ENCODE assay signal across 18 cellular contexts in the genomic region with DNA sequence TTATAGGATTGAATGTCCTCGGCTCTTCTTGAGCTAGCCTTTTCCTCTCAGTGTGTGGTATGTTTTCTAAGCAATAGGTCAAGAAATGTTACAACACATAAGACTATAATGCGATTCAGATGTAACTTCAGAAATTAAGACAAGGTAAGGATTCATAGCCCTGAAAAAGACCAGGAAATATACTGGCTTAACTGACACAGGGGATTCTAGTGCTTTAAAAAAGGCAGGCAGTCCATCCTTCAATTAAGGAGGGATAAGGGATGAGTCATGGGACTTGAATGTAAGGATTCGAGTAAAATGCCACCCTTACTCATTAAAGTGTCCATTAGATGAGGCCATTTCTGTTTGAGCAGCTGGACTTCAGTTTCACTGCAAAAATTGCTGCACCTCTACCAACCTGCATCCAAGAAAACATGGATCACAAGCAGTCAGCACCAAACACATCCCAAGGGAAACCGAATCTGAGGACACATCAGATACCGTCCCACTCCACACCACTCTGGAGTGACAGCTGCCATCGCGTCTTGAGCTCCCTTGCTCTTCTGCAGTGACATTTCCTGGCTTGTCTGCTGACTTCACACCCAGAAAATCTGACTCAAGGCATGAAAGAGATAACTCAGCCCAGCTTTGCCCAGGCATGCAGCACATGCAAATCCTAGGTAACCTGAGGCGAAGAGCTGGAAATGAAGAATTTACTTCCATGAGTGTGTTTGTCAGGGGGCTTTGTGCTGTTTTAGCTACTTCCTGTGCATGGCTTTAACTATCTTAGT. TPM values are rescaled to one million over a fixed set of nuclear protein-coding genes. Genes with fewer than 3 reads are reported as not detected.
DNase-seq lines count a peak whose midpoint lies in the region; ATAC-seq and TF ChIP-seq lines count a peak whose summit lies in the region.
"Had no signal": no experiment of that assay in that cellular context is flagged by ENCODE, and none has a peak within 500 bp of the region (broad histone marks: within the 10 kb centered on the region; RNA-seq: fewer than 3 reads in every experiment).

No MANE protein-coding gene starts in this region.

- H3K4me1 Mint-ChIP-seq in glutamatergic neuron (ENCODE audit: low read depth, unreplicated experiment): peaks cover 22% of the 10 kb centered on the region

- H3K23ac ChIP-seq in mesenchymal stem cell (ENCODE audit: low read length in 2 of 2): no peak overlapping the region

- intact Hi-C loops in prostate gland (cut with DNase I): no loop called here

- H3K79me2 ChIP-seq in GM23248 (ENCODE audit: insufficient read depth): peaks cover 78% of the 10 kb centered on the region

- H2AFZ ChIP-seq in GM23248: no peak overlapping the region
- H2AFZ ChIP-seq in mesenchymal stem cell (ENCODE audit: low read depth, low read length): no peak overlapping the region

- peak; percentile 71 for DNase-seq in GM23248
- peak; percentile 68 for DNase-seq in M059J (ENCODE audit: low read depth)
- DNase-seq in astrocyte of the hippocampus (ENCODE audit: low read depth, low spot score): peak; percentile 29
- peak; percentile 33 for DNase-seq in mesenchymal stem cell
- DNase-seq in glutamatergic neuron: no peak
- DNase-seq in prostate gland (ENCODE audit: low spot score): no peak
- DNase-seq in nucleus accumbens (lab: John Stamatoyannopoulos, UW): no peak
- DNase-seq: activated CD4-positive, alpha-beta T cell treated with anti-CD3 and anti-CD28 coated beads for 4 hours; activated effector memory CD4-positive, alpha-beta T cell treated with Interleukin-2 at 50 U/mL for 16 hours; esophagus squamous epithelium; H9; stimulated activated CD4-positive, alpha-beta T cell treated with anti-CD3 and anti-CD28 coated beads, Interleukin-2, amount 100 ng/mL, for 24 hours; stimulated activated naive CD4-positive, alpha-beta T cell had no signal

- peaks cover 11% of the 10 kb centered on the region for H3K36me3 ChIP-seq in GM23248 (ENCODE audit: low read depth)
- no peaks in the 10 kb centered on the region for H3K36me3 ChIP-seq in mesenchymal stem cell (ENCODE audit: control insufficient read depth in 1 of 2, insufficient read depth in 2 of 2, low read depth in 1 of 2, low read length in 2 of 2)
- H3K36me3 ChIP-seq in prostate gland: no peaks in the 10 kb centered on the region
- H3K36me3 ChIP-seq: cardiac muscle cell, esophagus squamous epithelium, neutrophil had no signal

- no peak overlapping the region for H3K9ac ChIP-seq in GM23248
- peak overlapping the region; percentile 66 for H3K9ac ChIP-seq in mesenchymal stem cell (ENCODE audit: low read length)

- H3K4ac ChIP-seq in mesenchymal stem cell (ENCODE audit: low read depth in 1 of 2, low read length in 2 of 2): no peak overlapping the region

- no peak for TF ChIP-seq POLR2A in prostate gland (IDR thresholded peaks at IDR 0.05)

- no peak overlapping the region for H3K4me3 Mint-ChIP-seq in glutamatergic neuron (ENCODE audit: unreplicated experiment)
- H3K4me3 Mint-ChIP-seq: H9 had no signal

- no peak overlapping the region for H2AK5ac ChIP-seq in mesenchymal stem cell (ENCODE audit: low read length, severe bottlenecking)

- H2BK120ac ChIP-seq in mesenchymal stem cell (ENCODE audit: low read depth, low read length): no peak overlapping the region

- peak overlapping the region in 1 of 2 experiments; percentile 13 for H3K14ac ChIP-seq in mesenchymal stem cell (ENCODE audit: low read length in 2 of 2)

- H4K8ac ChIP-seq in mesenchymal stem cell (ENCODE audit: low read length): no peak overlapping the region

- no peak overlapping the region for H3K4me3 ChIP-seq in GM23248
- no peak overlapping the region for H3K4me3 ChIP-seq in mesenchymal stem cell (ENCODE audit: insufficient read depth in 1 of 2, low read depth in 1 of 2, low read length in 2 of 2)
- H3K4me3 ChIP-seq in prostate gland: no peak overlapping the region
- H3K4me3 ChIP-seq: cardiac muscle cell, esophagus squamous epithelium, SK-N-MC had no signal

- 48 to 58% methylated on average over 8 of the region's 8 CpGs for WGBS in GM23248 (ENCODE audit: low coverage in 1 of 2, low lambda C conversion rate in 2 of 2, missing lambda C conversion rate in 2 of 2), 2 experiments
- WGBS in mesenchymal stem cell: 59% methylated on average over 8 of the region's 8 CpGs
- WGBS in prostate gland: 38% methylated on average over 8 of the region's 8 CpGs

- H2BK15ac ChIP-seq in mesenchymal stem cell (ENCODE audit: low read depth, poor library complexity, severe bottlenecking): no peak overlapping the region

- TF ChIP-seq CTCF in glutamatergic neuron (IDR thresholded peaks at IDR 0.05; ENCODE audit: partially characterized antibody, unreplicated experiment): no peak
- TF ChIP-seq CTCF in prostate gland (IDR thresholded peaks at IDR 0.05): no peak

- H3K27me3 Mint-ChIP-seq in glutamatergic neuron (ENCODE audit: unreplicated experiment): peaks cover 3% of the 10 kb centered on the region

- H4K91ac ChIP-seq in mesenchymal stem cell (ENCODE audit: low read length): no peak overlapping the region

- no peaks in the 10 kb centered on the region for H3K79me1 ChIP-seq in mesenchymal stem cell (replicated peaks; ENCODE audit: low read length, poor library complexity, severe bottlenecking)

- no peak for ATAC-seq in GM21786 (IDR thresholded peaks at IDR 0.05; ENCODE audit: unreplicated experiment)

- H3K9me3 ChIP-seq in GM23248 (ENCODE audit: low read depth) (no peaks in the 10 kb centered on the region), mesenchymal stem cell (ENCODE audit: control insufficient read depth, low read length) (no peaks in the 10 kb centered on the region), prostate gland (no peaks in the 10 kb centered on the region)
- H3K9me3 ChIP-seq: esophagus squamous epithelium, neutrophil had no signal

- no peaks in the 10 kb centered on the region for H3K36me3 Mint-ChIP-seq in glutamatergic neuron (ENCODE audit: unreplicated experiment)

- in situ Hi-C loops in GM23248 (cut with MboI): no loop called here

- H3K27me3 ChIP-seq in GM23248 (replicated peaks; ENCODE audit: insufficient read depth) (no peaks in the 10 kb centered on the region), mesenchymal stem cell (ENCODE audit: control insufficient read depth in 1 of 2, insufficient read depth in 1 of 2, low read length in 2 of 2) (no peaks in the 10 kb centered on the region), prostate gland (replicated peaks; ENCODE audit: insufficient read depth) (no peaks in the 10 kb centered on the region)
- H3K27me3 ChIP-seq: cardiac muscle cell, neutrophil had no signal

- no peaks in the 10 kb centered on the region for H4K20me1 ChIP-seq in GM23248 (ENCODE audit: insufficient read depth)

- H3F3A ChIP-seq in GM23248 (ENCODE audit: insufficient read depth): peaks cover 73% of the 10 kb centered on the region

- H3K4me1 ChIP-seq in GM23248 (ENCODE audit: insufficient read depth): peaks cover 78% of the 10 kb centered on the region
- peaks cover 12% of the 10 kb centered on the region for H3K4me1 ChIP-seq in mesenchymal stem cell (ENCODE audit: control insufficient read depth, insufficient read depth, low read depth, low read length)
- H3K4me1 ChIP-seq in prostate gland (replicated peaks): no peaks in the 10 kb centered on the region

- H3K4me2 ChIP-seq in GM23248 (ENCODE audit: unreplicated experiment) (peak overlapping the region; percentile 46), mesenchymal stem cell (ENCODE audit: low read length, poor library complexity, severe bottlenecking) (no peak overlapping the region)

- peak overlapping the region; percentile 90 for H3K27ac ChIP-seq in GM23248
- peak overlapping the region; percentile 48 for H3K27ac ChIP-seq in mesenchymal stem cell (ENCODE audit: low read length, poor library complexity, severe bottlenecking)
- H3K27ac ChIP-seq in prostate gland: no peak overlapping the region
- H3K27ac ChIP-seq: C4-2B, cardiac muscle cell, neutrophil, SK-N-MC had no signal

- peak overlapping the region in 1 of 2 experiments; percentile 28 for H3K18ac ChIP-seq in mesenchymal stem cell (ENCODE audit: low read depth in 1 of 2, low read length in 2 of 2)

- no peak overlapping the region for H3K27ac Mint-ChIP-seq in glutamatergic neuron (ENCODE audit: unreplicated experiment)
- H3K27ac Mint-ChIP-seq: H9 had no signal

- H3K9me3 Mint-ChIP-seq in glutamatergic neuron (ENCODE audit: unreplicated experiment): peaks cover 2% of the 10 kb centered on the region

- H3K9me2 ChIP-seq in GM23248 (ENCODE audit: insufficient read depth): no peaks in the 10 kb centered on the region

- no peak overlapping the region for H2BK5ac ChIP-seq in mesenchymal stem cell (ENCODE audit: low read depth, low read length, poor library complexity, severe bottlenecking)

- peak overlapping the region in 1 of 2 experiments; percentile 34 for H2BK12ac ChIP-seq in mesenchymal stem cell (ENCODE audit: low read length in 2 of 2)

RNA-seq across cellular contexts. Expression of a gene that starts 37.8 kb away (rescaled TPM):
- total RNA-seq in GM23248 (2014; rRNA removed; shearing (Covaris generic)): 27.1 and 28.1 TPM in 2 replicates
- 52.9 and 55.0 TPM in 2 replicates for polyA plus RNA-seq in GM23248 (2016; fragmentation: Nextera tagmentation; extraction: Ambion mirVana)
- total RNA-seq in M059J (2014; rRNA removed; shearing (Covaris generic)): 7.6 and 9.7 TPM in 2 replicates
- polyA plus RNA-seq in mesenchymal stem cell (2013, experiment 1 of 2): not detected
- polyA plus RNA-seq in mesenchymal stem cell (2013, experiment 2 of 2): not detected
- total RNA-seq in glutamatergic neuron (ENCODE audit: unreplicated experiment) (0.83 TPM), prostate gland (1 to 10 TPM; 1.1 to 1.4 TPM)
- polyA plus RNA-seq: cardiac muscle cell had no signal

Comparison
In these comparisons a context has a peak if more than half of its experiments do, and no peak if none do; other contexts are left out.
1. DNase-seq: peak in GM23248 (single experiment), M059J (single experiment), astrocyte of the hippocampus (single experiment) and mesenchymal stem cell (single experiment); none in glutamatergic neuron (single experiment), prostate gland (single experiment) and nucleus accumbens (0 of 56).
2. H3K27ac ChIP-seq: peak in GM23248 (single experiment) and mesenchymal stem cell (single experiment); none in prostate gland (0 of 2).